ENCODE assay signal across 17 cellular contexts in genomic region chr21:28962465-28962864, GRCh38. TPM values are rescaled to one million over a fixed set of nuclear protein-coding genes. Genes with fewer than 3 reads are reported as not detected.
A peak's percentile ranks its signal among the peaks of the same experiment; 100 is the strongest.
DNase-seq lines count a peak whose midpoint lies in the region; ATAC-seq, FAIRE-seq and TF ChIP-seq lines count a peak whose summit lies in the region.
"Had no signal": no experiment of that assay in that cellular context is flagged by ENCODE, and none has a peak within 500 bp of the region (broad histone marks: within the 10 kb centered on the region; RNA-seq: fewer than 3 reads in every experiment).

No MANE protein-coding gene starts in this region.

- peak; percentile 15 for FAIRE-seq in H54 (lab: Jason Lieb, UNC)
- FAIRE-seq: GM12878, HepG2 had no signal

- H3K9me3 Mint-ChIP-seq in effector memory CD8-positive, alpha-beta T cell: no peaks in the 10 kb centered on the region
- H3K9me3 Mint-ChIP-seq: CD4-positive, CD25-positive, alpha-beta regulatory T cell; H9; IgD-negative memory B cell had no signal

- peak overlapping the region; percentile 59; the same call in 1 of the 2 replicates for H3K27ac ChIP-seq in C4-2B
- H3K27ac ChIP-seq: BLaER1 treated with 17β-estradiol and CSF1 and Interleukin-3, amounts not matched to agents 10 nM and 100 nM had no signal

- DNase-seq in H54 (ENCODE audit: insufficient read length, low spot score): no peak
- no peak for DNase-seq in effector memory CD8-positive, alpha-beta T cell
- peak; percentile 29 for DNase-seq in pulmonary artery endothelial cell (ENCODE audit: low read depth, low spot score)
- no peak for DNase-seq in NCI-H345 (lab: John Stamatoyannopoulos, UW)
- DNase-seq in GM03348 (ENCODE audit: low spot score): no peak
- DNase-seq: CD4-positive, CD25-positive, alpha-beta regulatory T cell; DMS153; DMS79; GDM1; GOT3; H9 had no signal

- TF ChIP-seq CTCF in C4-2B (conservative IDR thresholded peaks at IDR 0.05): no peak

- no peaks in the 10 kb centered on the region for H3K27me3 Mint-ChIP-seq in effector memory CD8-positive, alpha-beta T cell
- H3K27me3 Mint-ChIP-seq: B cell; CD4-positive, CD25-positive, alpha-beta regulatory T cell; IgD-negative memory B cell had no signal

- H3K36me3 Mint-ChIP-seq in effector memory CD8-positive, alpha-beta T cell (ENCODE audit: insufficient read depth): peaks cover 78% of the 10 kb centered on the region

- no peak for ATAC-seq in effector memory CD8-positive, alpha-beta T cell (replicated peaks)
- ATAC-seq: GM12878, HepG2 had no signal

- H3K4me1 Mint-ChIP-seq in effector memory CD8-positive, alpha-beta T cell (ENCODE audit: low read depth in 2 of 2): peaks cover 4 to 6% of the 10 kb centered on the region in 2 donors
- H3K4me1 Mint-ChIP-seq: B cell, H9 had no signal

- H3K27ac Mint-ChIP-seq in effector memory CD8-positive, alpha-beta T cell: peak overlapping the region; percentile 6 to 39
- H3K27ac Mint-ChIP-seq: B cell; CD4-positive, CD25-positive, alpha-beta regulatory T cell had no signal

- no peak for TF ChIP-seq POLR2A in H54 (IDR thresholded peaks at IDR 0.05; ENCODE audit: low read depth, low read length)

- H3K4me3 Mint-ChIP-seq in effector memory CD8-positive, alpha-beta T cell: no peak overlapping the region
- H3K4me3 Mint-ChIP-seq: B cell; CD4-positive, CD25-positive, alpha-beta regulatory T cell; H9; IgD-negative memory B cell had no signal

RNA-seq across cellular contexts. Expression of gene LTN1, which starts 30.2 kb away (rescaled TPM):
- total RNA-seq in pulmonary artery endothelial cell: 26.0 and 29.5 TPM in 2 replicates

RNA-seq across cellular contexts. Expression of gene RWDD2B, which starts 56.7 kb away (rescaled TPM):
- 20.6 and 27.8 TPM in 2 replicates for total RNA-seq in pulmonary artery endothelial cell
